29 cellular contexts compared by ENCODE assay signal in the genomic region with DNA sequence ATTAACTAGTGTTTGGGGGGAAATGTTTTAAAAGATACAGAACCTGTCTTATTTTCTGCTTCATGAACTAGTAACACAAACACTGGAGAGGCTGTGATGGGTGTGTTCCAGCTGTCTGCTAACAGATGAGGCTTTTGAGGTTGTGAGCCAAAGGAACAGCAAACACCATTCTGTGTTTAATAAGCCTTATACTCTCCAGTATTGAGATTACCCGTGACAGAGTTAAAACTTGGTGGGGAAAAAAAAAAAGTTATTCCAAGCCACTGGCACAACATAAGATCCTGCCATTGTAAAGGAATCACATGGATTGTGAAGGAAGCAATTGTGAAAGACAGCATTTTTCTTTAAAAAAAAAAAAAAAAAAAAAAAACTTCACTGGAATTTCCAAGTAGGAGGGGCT. TPM values are rescaled to one million over a fixed set of nuclear protein-coding genes. Genes with fewer than 3 reads are reported as not detected.
DNase-seq lines count a peak whose midpoint lies in the region; ATAC-seq, FAIRE-seq and TF ChIP-seq lines count a peak whose summit lies in the region.
"Had no signal": no experiment of that assay in that cellular context is flagged by ENCODE, and none has a peak within 500 bp of the region (broad histone marks: within the 10 kb centered on the region; RNA-seq: fewer than 3 reads in every experiment).

No MANE protein-coding gene starts in this region.

- H3K36me3 ChIP-seq in pancreas = no peaks in the 10 kb centered on the region
- no peaks in the 10 kb centered on the region for H3K36me3 ChIP-seq in body of pancreas (replicated peaks in 1 of 2; ENCODE audit: insufficient read depth in 1 of 2, low read depth in 2 of 2)
- H3K36me3 ChIP-seq in suprapubic skin = no peaks in the 10 kb centered on the region
- H3K36me3 ChIP-seq: ascending aorta, heart left ventricle, sigmoid colon, upper lobe of right lung had no signal

- TF ChIP-seq CTCF in fibroblast of pulmonary artery (IDR thresholded peaks at IDR 0.05; ENCODE audit: low read length, missing control alignments) (no peak), pancreas (IDR thresholded peaks at IDR 0.05) (no peak), body of pancreas (IDR thresholded peaks at IDR 0.05) (no peak), suprapubic skin (IDR thresholded peaks at IDR 0.05) (no peak)

- TF ChIP-seq EP300 in suprapubic skin (IDR thresholded peaks at IDR 0.05) = no peak

- TF ChIP-seq POLR2A in body of pancreas (IDR thresholded peaks at IDR 0.05) = no peak
- TF ChIP-seq POLR2A in suprapubic skin (IDR thresholded peaks at IDR 0.05) = no peak

- WGBS in pancreas, 2 donors = 16 to 23% methylated on average over 1 of the region's 1 CpG
- WGBS in body of pancreas, 2 donors = 21 to 31% methylated on average over 1 of the region's 1 CpG
- 19% methylated on average over 1 of the region's 1 CpG for WGBS in suprapubic skin

- H3K27ac ChIP-seq in pancreas (no peak overlapping the region), body of pancreas (no peak overlapping the region), suprapubic skin (no peak overlapping the region)
- H3K27ac ChIP-seq: ascending aorta, C4-2B, heart left ventricle, sigmoid colon, upper lobe of right lung had no signal

- no peak for FAIRE-seq in pancreas (lab: Jason Lieb, UNC)
- FAIRE-seq: endometrium, H54, HepG2 had no signal

- no peaks in the 10 kb centered on the region for H3K4me1 ChIP-seq in pancreas
- H3K4me1 ChIP-seq in body of pancreas = no peaks in the 10 kb centered on the region
- H3K4me1 ChIP-seq in suprapubic skin = no peaks in the 10 kb centered on the region
- H3K4me1 ChIP-seq: ascending aorta, heart left ventricle, sigmoid colon, upper lobe of right lung had no signal

- H3K27me3 ChIP-seq in pancreas (no peaks in the 10 kb centered on the region), body of pancreas (no peaks in the 10 kb centered on the region), suprapubic skin (no peaks in the 10 kb centered on the region)
- H3K27me3 ChIP-seq: ascending aorta, heart left ventricle, sigmoid colon, upper lobe of right lung had no signal

- H3K4me3 ChIP-seq in fibroblast of pulmonary artery (replicated peaks; ENCODE audit: low read depth, low read length) = no peak overlapping the region
- no peak overlapping the region for H3K4me3 ChIP-seq in pancreas
- H3K4me3 ChIP-seq in body of pancreas = no peak overlapping the region
- no peak overlapping the region for H3K4me3 ChIP-seq in suprapubic skin
- H3K4me3 ChIP-seq: ascending aorta, heart left ventricle, sigmoid colon, upper lobe of right lung had no signal

- peak in 3 of 4 donors; percentile 22 to 74 (median 63) for ATAC-seq in pancreas
- ATAC-seq in body of pancreas = no peak
- ATAC-seq in HG02870 (IDR thresholded peaks at IDR 0.05; ENCODE audit: unreplicated experiment) = no peak
- ATAC-seq: HepG2; SK-N-SH treated with all-trans-retinoic acid at 6 μM for 48 hours; stimulated activated memory B cell treated with anti-CD40 and anti-IgM and Interleukin-4, amounts not matched to agents 10 μg/mL and 1 μg/mL and 100 μg/mL, for 72 hours; upper lobe of right lung had no signal

- DNase-seq in NCI-H1092 (lab: John Stamatoyannopoulos, UW) (peak; percentile 32), NCI-H345 treated with DMSO at 0.1 percent for 48 hours (lab: John Stamatoyannopoulos, UW; ENCODE audit: unreplicated experiment) (peak; percentile 44), fibroblast of pulmonary artery (ENCODE audit: low read depth) (peak; percentile 53), pancreas (no peak), body of pancreas (no peak), suprapubic skin (ENCODE audit: low spot score in 2 of 2) (no peak)
- DNase-seq: activated CD4-positive, alpha-beta T cell treated with anti-CD3 and anti-CD28 coated beads for 4 hours; activated CD8-positive, alpha-beta memory T cell treated with anti-CD3 and anti-CD28 coated beads for 24 hours; activated effector memory CD4-positive, alpha-beta T cell treated with anti-CD3 and anti-CD28 coated beads, Interleukin-2, amount 50 U/mL, for 16 hours; activated naive CD8-positive, alpha-beta T cell treated with anti-CD3 and anti-CD28 coated beads for 36 hours; caudate nucleus; heart left ventricle; Kasumi-1; NCI-H1930; NCI-H2227 treated with DMSO at 0.1 percent for 48 hours; OCI-M1; sigmoid colon; stimulated activated CD4-positive, alpha-beta T cell treated with anti-CD3 and anti-CD28 coated beads, Interleukin-4, amount 100 ng/mL, for 4 hours; substantia nigra; T-helper 2 cell; upper lobe of right lung had no signal

- H3K9me3 ChIP-seq in pancreas (no peaks in the 10 kb centered on the region), body of pancreas (no peaks in the 10 kb centered on the region), suprapubic skin (no peaks in the 10 kb centered on the region)
- H3K9me3 ChIP-seq: ascending aorta, heart left ventricle, sigmoid colon, upper lobe of right lung had no signal

- intact Hi-C loops in pancreas (cut with DNase I) = no loop called here
- intact Hi-C loops in body of pancreas (cut with DNase I) = no loop called here

RNA-seq across cellular contexts. Expression of a gene that starts 48.4 kb away (rescaled TPM):
- total RNA-seq in pancreas (10 to 100 TPM in 3 of 6 donors, 1 to 10 TPM in 3; 6.3 to 46.1 (median 14.8) TPM), body of pancreas (10 to 100 TPM; 14.2 to 27.5 TPM), suprapubic skin (10 to 100 TPM; 27.3 to 61.7 (median 35.3) TPM)
- 10 to 100 TPM in 1 of 2 donors, 1 to 10 TPM in 1; 7.0 to 21.1 TPM for polyA plus RNA-seq in pancreas
- total RNA-seq: HepG2 had no signal
- polyA plus RNA-seq: HepG2 had no signal

Comparison
In these comparisons a context has a peak if more than half of its experiments do, and no peak if none do; other contexts are left out.
1. DNase-seq: peak in NCI-H1092 (single experiment), NCI-H345 treated with DMSO at 0.1 percent for 48 hours (single experiment) and fibroblast of pulmonary artery (single experiment); none in pancreas (0 of 6), body of pancreas (0 of 4) and suprapubic skin (0 of 2).
2. ATAC-seq: peak in pancreas (3 of 4); none in body of pancreas (single experiment) and HG02870 (single experiment).